Comparison of ENCODE assay signal across 8 cellular contexts in genomic region chr9:126514037-126514821, GRCh38.
A peak's percentile ranks its signal among the peaks of the same experiment; 100 is the strongest.
DNase-seq lines count a peak whose midpoint lies in the region; ATAC-seq and TF ChIP-seq lines count a peak whose summit lies in the region.

No MANE protein-coding gene starts in this region.

- H3K36me3 ChIP-seq in CD8-positive, alpha-beta memory T cell (ENCODE audit: insufficient read depth, low read length) = no peaks in the 10 kb centered on the region
- H3K36me3 ChIP-seq in HUES64 (ENCODE audit: insufficient read depth, low read length) = no peaks in the 10 kb centered on the region
- no peaks in the 10 kb centered on the region for H3K36me3 ChIP-seq in WERI-Rb-1

- no peak overlapping the region for H3K27ac Mint-ChIP-seq in CD8-positive, alpha-beta memory T cell

- H3K27me3 ChIP-seq in CD8-positive, alpha-beta memory T cell (ENCODE audit: insufficient read depth, low read length, poor library complexity, severe bottlenecking) = peaks cover 12% of the 10 kb centered on the region
- H3K27me3 ChIP-seq in HUES64 (ENCODE audit: insufficient read depth, low read length) (peaks cover 44% of the 10 kb centered on the region), WERI-Rb-1 (ENCODE audit: insufficient read depth, low read depth, severe bottlenecking) (no peaks in the 10 kb centered on the region)

- peaks cover 31 to 39% (median 32%) of the 10 kb centered on the region in 3 donors for H3K4me1 Mint-ChIP-seq in CD8-positive, alpha-beta memory T cell

- DNase-seq in CD8-positive, alpha-beta memory T cell = peak; percentile 40 to 73 (median 60)
- peak; percentile 68 for DNase-seq in WERI-Rb-1
- peak; percentile 36 for DNase-seq in choroid plexus epithelial cell (ENCODE audit: low read depth)
- DNase-seq in left kidney (ENCODE audit: low read depth, low spot score) = peak; percentile 86
- DNase-seq in stimulated activated CD4-positive, alpha-beta T cell treated with anti-CD3 and anti-CD28 coated beads, TNF-alpha, amount 100 ng/mL, for 4 hours (ENCODE audit: low read depth in 3 of 3) = peak in 2 of 3 experiments; percentile 19 to 34

- CTCF ChIA-PET in CD8-positive, alpha-beta memory T cell (lab: Charles Lee) = interaction anchor here (0.9 to 7.6 kb wide), 6 partner anchors 12 to 130 kb away, joined by 3 to 49 read pairs (median 7); no protein-coding TSS in a partner anchor

- no peaks in the 10 kb centered on the region for H3K9me3 Mint-ChIP-seq in CD8-positive, alpha-beta memory T cell

- 12% methylated on average over 63 of the region's 63 CpGs for WGBS in HUES64

- TF ChIP-seq CTCF in WERI-Rb-1 (IDR thresholded peaks at IDR 0.05; ENCODE audit: low read depth, low read length) (peak; percentile 59), choroid plexus epithelial cell (conservative IDR thresholded peaks at IDR 0.05; ENCODE audit: low read depth, low read length) (peak; percentile 16)

- H3K9ac ChIP-seq in HUES64 (ENCODE audit: low read depth, low read length) = peak overlapping the region; percentile 21; the same call in 1 of the 2 replicates

- H3K4me3 ChIP-seq in CD8-positive, alpha-beta memory T cell (ENCODE audit: low read length) = no peak overlapping the region
- peak overlapping the region; percentile 37 for H3K4me3 ChIP-seq in HUES64 (ENCODE audit: low read length)
- H3K4me3 ChIP-seq in WERI-Rb-1 (ENCODE audit: low read depth, low read length) = no peak overlapping the region
- no peak overlapping the region for H3K4me3 ChIP-seq in choroid plexus epithelial cell (ENCODE audit: low read depth, low read length)

- H3K36me3 Mint-ChIP-seq in CD8-positive, alpha-beta memory T cell = peaks cover 0 to 2% (median 0%) of the 10 kb centered on the region in 3 donors

- POLR2A ChIA-PET in CD8-positive, alpha-beta memory T cell (lab: Charles Lee) = interaction anchor here (1.5 kb wide), 1 partner anchor 9 kb away, joined by 3 read pairs; no protein-coding TSS in a partner anchor

- no peak for ATAC-seq in GM18907 (IDR thresholded peaks at IDR 0.05; ENCODE audit: unreplicated experiment)
- ATAC-seq in HG03571 (IDR thresholded peaks at IDR 0.05; ENCODE audit: unreplicated experiment) = no peak

- peaks cover 28% of the 10 kb centered on the region for H3K4me1 ChIP-seq in CD8-positive, alpha-beta memory T cell (ENCODE audit: insufficient read depth, low read length)
- peaks cover 23% of the 10 kb centered on the region for H3K4me1 ChIP-seq in HUES64 (ENCODE audit: insufficient read depth, low read length)

- peaks cover 0 to 43% of the 10 kb centered on the region in 2 donors for H3K27me3 Mint-ChIP-seq in CD8-positive, alpha-beta memory T cell

- peak overlapping the region in 1 of 7 donors; percentile 41 for H3K4me3 Mint-ChIP-seq in CD8-positive, alpha-beta memory T cell

- H3K27ac ChIP-seq in CD8-positive, alpha-beta memory T cell (ENCODE audit: low read depth, low read length) = no peak overlapping the region
- H3K27ac ChIP-seq in HUES64 (ENCODE audit: low read depth, low read length) (no peak overlapping the region), WERI-Rb-1 (no peak overlapping the region)

- H3K9me3 ChIP-seq in CD8-positive, alpha-beta memory T cell (ENCODE audit: low read length) = no peaks in the 10 kb centered on the region
- H3K9me3 ChIP-seq in HUES64 (ENCODE audit: insufficient read depth, low read depth, low read length) = no peaks in the 10 kb centered on the region
- H3K9me3 ChIP-seq in WERI-Rb-1 (ENCODE audit: severe bottlenecking) = no peaks in the 10 kb centered on the region

Comparison
In these comparisons a context has a peak if more than half of its experiments do, and no peak if none do; other contexts are left out.
1. DNase-seq: peak in every context shown above with its lines; median percentile 86 in left kidney; 68 in WERI-Rb-1; 60 in CD8-positive, alpha-beta memory T cell; 36 in choroid plexus epithelial cell; 26 in stimulated activated CD4-positive, alpha-beta T cell treated with anti-CD3 and anti-CD28 coated beads, TNF-alpha, amount 100 ng/mL, for 4 hours.